33 cellular contexts compared by ENCODE assay signal in genomic region chr15:47708595-47708994, GRCh38. TPM values are rescaled to one million over a fixed set of nuclear protein-coding genes. Genes with fewer than 3 reads are reported as not detected.
"Had no signal": no experiment of that assay in that cellular context is flagged by ENCODE, and none has a peak within 500 bp of the region (broad histone marks: within the 10 kb centered on the region; RNA-seq: fewer than 3 reads in every experiment).

No MANE protein-coding gene starts in this region.

- H3K27me3 ChIP-seq: body of pancreas, esophagus muscularis mucosa, foreskin keratinocyte, gastrocnemius medialis had no signal

- DNase-seq: activated CD4-positive, alpha-beta memory T cell treated with anti-CD3 and anti-CD28 coated beads for 36 hours; activated CD4-positive, alpha-beta T cell treated with anti-CD3 and anti-CD28 coated beads for 36 hours; activated CD4-positive, alpha-beta T cell treated with anti-CD3 and anti-CD28 coated beads, Interleukin-2, amount 10 ng/mL, durations not matched to agents 24 days and 14 days; activated CD4-positive, CD25-positive, alpha-beta regulatory T cell; activated CD4-positive, CD25-positive, alpha-beta regulatory T cell treated with anti-CD3 and anti-CD28 coated beads, Interleukin-2, amount 50 U/mL, for 72 hours; activated CD8-positive, alpha-beta memory T cell treated with anti-CD3 and anti-CD28 coated beads, Interleukin-2, amount 10 ng/mL, durations not matched to agents 7 days and 5 days; activated CD8-positive, alpha-beta memory T cell treated with anti-CD3 and anti-CD28 coated beads, Interleukin-2, amount 50 U/mL, for 4 hours; activated CD8-positive, alpha-beta T cell treated with anti-CD3 and anti-CD28 coated beads, Interleukin-2, amount 10 ng/mL, durations not matched to agents 7 days and 5 days; activated effector memory CD4-positive, alpha-beta T cell treated with anti-CD3 and anti-CD28 coated beads, Interleukin-2, amount 50 U/mL, for 16 hours; activated naive CD4-positive, alpha-beta T cell treated with anti-CD3 and anti-CD28 coated beads for 36 hours; activated naive CD8-positive, alpha-beta T cell treated with anti-CD3 and anti-CD28 coated beads for 36 hours; activated naive CD8-positive, alpha-beta T cell treated with anti-CD3 and anti-CD28 coated beads, Interleukin-2, amount 50 U/mL, for 24 hours; activated T-cell treated with anti-CD3 and anti-CD28 coated beads, Interleukin-2, amount 50 U/mL, for 1 hour; activated T-cell treated with anti-CD3 and anti-CD28 coated beads, Interleukin-2, amount 50 U/mL, for 48 hours; adrenal gland; amygdala; aorta; body of pancreas; central memory CD4-positive, alpha-beta T cell; cerebellar nuclear complex; cortex of kidney; effector CD4-positive, alpha-beta T cell; effector memory CD8-positive, alpha-beta T cell; erythroblast; foreskin keratinocyte; gastrocnemius medialis; glutamatergic neuron; T-helper 2 cell had no signal

- H3K4me3 ChIP-seq: adrenal gland, body of pancreas, esophagus muscularis mucosa, gastrocnemius medialis had no signal

- H3K36me3 ChIP-seq: adrenal gland, esophagus muscularis mucosa, gastrocnemius medialis had no signal

- H3K9me3 ChIP-seq: adrenal gland, body of pancreas, esophagus muscularis mucosa, gastrocnemius medialis had no signal

- ATAC-seq: activated CD4-positive, alpha-beta T cell treated with anti-CD3 and anti-CD28 coated beads for 36 hours; activated CD8-positive, alpha-beta memory T cell treated with anti-CD3 and anti-CD28 coated beads, Interleukin-2, amount 10 ng/mL, durations not matched to agents 7 days and 5 days; activated CD8-positive, alpha-beta T cell treated with anti-CD3 and anti-CD28 coated beads, Interleukin-2, amount 10 ng/mL, durations not matched to agents 7 days and 5 days; activated naive CD8-positive, alpha-beta T cell treated with anti-CD3 and anti-CD28 coated beads, Interleukin-2, amount 50 U/mL, for 24 hours; body of pancreas; effector memory CD8-positive, alpha-beta T cell; foreskin keratinocyte; gastrocnemius medialis had no signal

- H3K4me1 ChIP-seq: adrenal gland, esophagus muscularis mucosa, foreskin keratinocyte, gastrocnemius medialis had no signal

- H3K27ac ChIP-seq: adrenal gland, body of pancreas, esophagus muscularis mucosa, foreskin keratinocyte, gastrocnemius medialis had no signal

RNA-seq across cellular contexts. Expression of gene SEMA6D, which starts 8.7 kb away (rescaled TPM):
- total RNA-seq: activated CD4-positive, alpha-beta memory T cell treated with anti-CD3 and anti-CD28 coated beads for 36 hours; activated CD4-positive, alpha-beta T cell treated with anti-CD3 and anti-CD28 coated beads for 36 hours; activated CD4-positive, alpha-beta T cell treated with anti-CD3 and anti-CD28 coated beads, Interleukin-2, amount 10 ng/mL, durations not matched to agents 24 days and 14 days; activated CD8-positive, alpha-beta memory T cell treated with anti-CD3 and anti-CD28 coated beads for 36 hours; activated CD8-positive, alpha-beta memory T cell treated with anti-CD3 and anti-CD28 coated beads, Interleukin-2, amount 10 ng/mL, durations not matched to agents 7 days and 5 days; activated CD8-positive, alpha-beta T cell treated with anti-CD3 and anti-CD28 coated beads, Interleukin-2, amount 10 ng/mL, durations not matched to agents 7 days and 5 days; activated naive CD4-positive, alpha-beta T cell treated with anti-CD3 and anti-CD28 coated beads for 36 hours; activated naive CD8-positive, alpha-beta T cell treated with anti-CD3 and anti-CD28 coated beads for 36 hours; activated T-helper 1 cell treated with anti-CD3 and anti-CD28 coated beads, Interleukin-12 subunit alpha, Interleukin-12 subunit beta, Interleukin-2, Interleukin-4 antibody, amounts not matched to agents 30 ng/mL and 10 ng/mL and 1 ng/mL, durations not matched to agents 14 hours and 24 hours and 36 hours; activated T-helper 2 cell treated with anti-CD3 and anti-CD28 coated beads, Interferon-gamma antibody, Interleukin-2, Interleukin-4, amounts not matched to agents 10 μg/mL and 5 μg/mL and 100 μg/mL, durations not matched to agents 14 hours and 24 hours and 36 hours; T-helper 1 cell treated with Interleukin-12 subunit alpha and Interleukin-12 subunit beta and Interleukin-4 antibody, amounts not matched to agents 30 ng/mL and 1 ng/mL, for 36 hours had no signal
